In the genomic region with DNA sequence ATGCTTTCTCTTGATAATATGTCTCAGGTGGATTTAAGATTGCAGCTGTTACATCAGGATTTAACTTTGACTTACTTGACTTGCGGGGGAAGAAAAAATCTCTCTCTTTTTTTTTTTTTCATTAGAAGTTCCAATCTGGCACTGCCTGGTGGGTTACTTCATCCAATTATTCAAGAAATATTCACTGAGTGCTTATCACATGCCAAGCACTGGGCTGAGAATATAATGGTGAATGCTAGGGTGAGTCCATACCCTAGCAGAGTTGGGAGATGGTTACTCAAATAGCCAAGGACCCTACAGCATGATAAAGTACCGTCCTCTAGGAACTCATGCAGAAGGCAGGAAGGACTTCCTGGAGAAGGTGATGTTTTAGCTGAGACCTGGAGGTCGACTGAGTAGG, we compare ENCODE assay signal across 32 cellular contexts.
"Had no signal": no experiment of that assay in that cellular context is flagged by ENCODE, and none has a peak within 500 bp of the region (broad histone marks: within the 10 kb centered on the region; RNA-seq: fewer than 3 reads in every experiment).

No MANE protein-coding gene starts in this region.

- DNase-seq: activated CD4-positive, alpha-beta T cell treated with anti-CD3 and anti-CD28 coated beads for 36 hours; activated CD4-positive, alpha-beta T cell treated with anti-CD3 and anti-CD28 coated beads, Interleukin-2, amount 50 U/mL, for 4 hours; activated CD4-positive, CD25-positive, alpha-beta regulatory T cell; activated CD8-positive, alpha-beta memory T cell treated with anti-CD3 and anti-CD28 coated beads for 24 hours; activated effector memory CD4-positive, alpha-beta T cell treated with anti-CD3 and anti-CD28 coated beads, Interleukin-2, amount 50 U/mL, for 16 hours; activated naive CD4-positive, alpha-beta T cell treated with anti-CD3 and anti-CD28 coated beads for 36 hours; activated naive CD8-positive, alpha-beta T cell treated with anti-CD3 and anti-CD28 coated beads for 36 hours; activated T-cell treated with anti-CD3 and anti-CD28 coated beads, Interleukin-2, amount 50 U/mL, for 1 hour; cerebellar nuclear complex; colonic mucosa; effector memory CD8-positive, alpha-beta T cell; erythroblast; kidney glomerular epithelial cell; left lung; lower lobe of right lung; mesenchymal stem cell; ovary; retina; sigmoid colon; small intestine; stimulated activated CD4-positive, alpha-beta T cell treated with anti-CD3 and anti-CD28 coated beads, Interleukin-4, amount 100 ng/mL, for 24 hours; stimulated activated CD8-positive, alpha-beta memory T cell treated with anti-CD3 and anti-CD28 coated beads, Interleukin-4, amount 100 ng/mL, for 48 hours; stimulated activated naive CD8-positive, alpha-beta T cell treated with anti-CD3 and anti-CD28 coated beads, Interleukin-15, amount 100 ng/mL, for 72 hours; tibial artery; upper lobe of right lung had no signal

- H3K36me3 ChIP-seq: ascending aorta, cardiac muscle cell, colonic mucosa, left lung, lower lobe of right lung, ovary, sigmoid colon, tibial artery, upper lobe of right lung had no signal

- H3K4me1 Mint-ChIP-seq: activated CD4-positive, alpha-beta T cell treated with anti-CD3 and anti-CD28 coated beads for 36 hours; activated naive CD8-positive, alpha-beta T cell treated with anti-CD3 and anti-CD28 coated beads for 36 hours; stimulated activated memory B cell treated with anti-CD40 and anti-IgM and Interleukin-4, amounts not matched to agents 10 μg/mL and 1 μg/mL and 100 μg/mL, for 72 hours; stimulated activated naive CD8-positive, alpha-beta T cell treated with anti-CD3 and anti-CD28 coated beads, Interleukin-15, amount 100 ng/mL, for 72 hours had no signal

- H3K9me3 ChIP-seq: ascending aorta, colonic mucosa, left lung, lower lobe of right lung, ovary, sigmoid colon, tibial artery, upper lobe of right lung had no signal

- H3K36me3 Mint-ChIP-seq: brain; natural killer cell treated with Interleukin-12 subunit alpha and Interleukin-12 subunit beta and Interleukin-15 and Interleukin-18, amount 100 ng/mL, for 72 hours; stimulated activated memory B cell treated with anti-CD40 and anti-IgM and Interleukin-4, amounts not matched to agents 10 μg/mL and 1 μg/mL and 100 μg/mL, for 72 hours had no signal

- H3K27me3 ChIP-seq: ascending aorta, cardiac muscle cell, colonic mucosa, ovary had no signal

- H3K4me3 Mint-ChIP-seq: activated CD4-positive, alpha-beta T cell treated with anti-CD3 and anti-CD28 coated beads for 36 hours; activated naive CD4-positive, alpha-beta T cell treated with anti-CD3 and anti-CD28 coated beads for 36 hours; activated naive CD8-positive, alpha-beta T cell treated with anti-CD3 and anti-CD28 coated beads for 36 hours; activated T-helper 1 cell treated with anti-CD3 and anti-CD28 coated beads, Interleukin-12 subunit alpha, Interleukin-12 subunit beta, Interleukin-2, Interleukin-4 antibody, amounts not matched to agents 30 ng/mL and 10 ng/mL and 1 ng/mL, durations not matched to agents 14 hours and 24 hours and 36 hours; brain; effector memory CD8-positive, alpha-beta T cell; natural killer cell treated with Interleukin-12 subunit alpha and Interleukin-12 subunit beta and Interleukin-15 and Interleukin-18, amount 100 ng/mL, for 72 hours; stimulated activated memory B cell treated with anti-CD40 and anti-IgM and Interleukin-4, amounts not matched to agents 10 μg/mL and 1 μg/mL and 100 μg/mL, for 72 hours; stimulated activated naive CD8-positive, alpha-beta T cell treated with anti-CD3 and anti-CD28 coated beads, Interleukin-15, amount 100 ng/mL, for 72 hours had no signal

- H3K4me3 ChIP-seq: ascending aorta, cardiac muscle cell, colonic mucosa, left lung, lower lobe of right lung, ovary, tibial artery, upper lobe of right lung had no signal

- H3K27ac Mint-ChIP-seq: activated CD4-positive, alpha-beta T cell treated with anti-CD3 and anti-CD28 coated beads for 36 hours; activated naive CD4-positive, alpha-beta T cell treated with anti-CD3 and anti-CD28 coated beads for 36 hours; activated naive CD8-positive, alpha-beta T cell treated with anti-CD3 and anti-CD28 coated beads for 36 hours; activated T-helper 1 cell treated with anti-CD3 and anti-CD28 coated beads, Interleukin-12 subunit alpha, Interleukin-12 subunit beta, Interleukin-2, Interleukin-4 antibody, amounts not matched to agents 30 ng/mL and 10 ng/mL and 1 ng/mL, durations not matched to agents 14 hours and 24 hours and 36 hours; natural killer cell treated with Interleukin-12 subunit alpha and Interleukin-12 subunit beta and Interleukin-15 and Interleukin-18, amount 100 ng/mL, for 72 hours; progenitor cell of endocrine pancreas; stimulated activated memory B cell treated with anti-CD40 and anti-IgM and Interleukin-4, amounts not matched to agents 10 μg/mL and 1 μg/mL and 100 μg/mL, for 72 hours; stimulated activated naive CD8-positive, alpha-beta T cell treated with anti-CD3 and anti-CD28 coated beads, Interleukin-15, amount 100 ng/mL, for 72 hours had no signal

- H3K9me3 Mint-ChIP-seq: activated T-helper 1 cell treated with anti-CD3 and anti-CD28 coated beads, Interleukin-12 subunit alpha, Interleukin-12 subunit beta, Interleukin-2, Interleukin-4 antibody, amounts not matched to agents 30 ng/mL and 10 ng/mL and 1 ng/mL, durations not matched to agents 14 hours and 24 hours and 36 hours; brain; effector memory CD8-positive, alpha-beta T cell; natural killer cell treated with Interleukin-12 subunit alpha and Interleukin-12 subunit beta and Interleukin-15 and Interleukin-18, amount 100 ng/mL, for 72 hours had no signal

- H3K4me1 ChIP-seq: ascending aorta, colonic mucosa, left lung, lower lobe of right lung, sigmoid colon, tibial artery, upper lobe of right lung had no signal

- ATAC-seq: activated CD4-positive, alpha-beta T cell treated with anti-CD3 and anti-CD28 coated beads for 36 hours; effector memory CD8-positive, alpha-beta T cell; left lung; lower lobe of right lung; natural killer cell treated with Interleukin-12 subunit alpha and Interleukin-12 subunit beta and Interleukin-15 and Interleukin-18, amount 100 ng/mL, for 72 hours; stimulated activated memory B cell treated with anti-CD40 and anti-IgM and Interleukin-4, amounts not matched to agents 10 μg/mL and 1 μg/mL and 100 μg/mL, for 72 hours; stimulated activated naive CD8-positive, alpha-beta T cell treated with anti-CD3 and anti-CD28 coated beads, Interleukin-15, amount 100 ng/mL, for 72 hours; upper lobe of right lung had no signal
